Comparison of ENCODE assay signal across 1 cellular context in genomic region chr19:42219812-42220750, GRCh38.
A peak's percentile ranks its signal among the peaks of the same experiment; 100 is the strongest.
TF ChIP-seq lines count a peak whose summit lies in the region.

A gene with protein sequence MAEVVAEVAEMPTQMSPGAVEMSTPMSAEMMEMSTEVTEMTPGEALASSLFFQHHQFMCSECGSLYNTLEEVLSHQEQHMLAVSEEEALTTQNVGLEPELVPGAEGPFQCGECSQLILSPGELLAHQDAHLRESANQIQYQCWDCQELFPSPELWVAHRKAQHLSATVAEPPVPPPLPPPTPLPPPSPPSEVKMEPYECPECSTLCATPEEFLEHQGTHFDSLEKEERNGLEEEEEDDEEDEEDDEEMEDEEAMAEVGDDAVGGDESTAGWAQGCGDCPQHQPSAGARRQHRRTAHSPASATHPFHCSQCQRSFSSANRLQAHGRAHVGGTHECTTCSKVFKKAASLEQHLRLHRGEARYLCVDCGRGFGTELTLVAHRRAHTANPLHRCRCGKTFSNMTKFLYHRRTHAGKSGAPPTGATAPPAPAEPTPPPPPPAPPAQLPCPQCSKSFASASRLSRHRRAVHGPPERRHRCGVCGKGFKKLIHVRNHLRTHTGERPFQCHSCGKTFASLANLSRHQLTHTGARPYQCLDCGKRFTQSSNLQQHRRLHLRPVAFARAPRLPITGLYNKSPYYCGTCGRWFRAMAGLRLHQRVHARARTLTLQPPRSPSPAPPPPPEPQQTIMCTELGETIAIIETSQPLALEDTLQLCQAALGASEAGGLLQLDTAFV (plus strand): TSS chr19:42220312. CDS start chr19:42224404, 4,092 bp downstream.

TF ChIP-seq in HepG2, 621 proteins besides CTCF, POLR2A, EP300 and RAD21 (continued from another document and continues in another):
- TF ChIP-seq, protein P1, sequence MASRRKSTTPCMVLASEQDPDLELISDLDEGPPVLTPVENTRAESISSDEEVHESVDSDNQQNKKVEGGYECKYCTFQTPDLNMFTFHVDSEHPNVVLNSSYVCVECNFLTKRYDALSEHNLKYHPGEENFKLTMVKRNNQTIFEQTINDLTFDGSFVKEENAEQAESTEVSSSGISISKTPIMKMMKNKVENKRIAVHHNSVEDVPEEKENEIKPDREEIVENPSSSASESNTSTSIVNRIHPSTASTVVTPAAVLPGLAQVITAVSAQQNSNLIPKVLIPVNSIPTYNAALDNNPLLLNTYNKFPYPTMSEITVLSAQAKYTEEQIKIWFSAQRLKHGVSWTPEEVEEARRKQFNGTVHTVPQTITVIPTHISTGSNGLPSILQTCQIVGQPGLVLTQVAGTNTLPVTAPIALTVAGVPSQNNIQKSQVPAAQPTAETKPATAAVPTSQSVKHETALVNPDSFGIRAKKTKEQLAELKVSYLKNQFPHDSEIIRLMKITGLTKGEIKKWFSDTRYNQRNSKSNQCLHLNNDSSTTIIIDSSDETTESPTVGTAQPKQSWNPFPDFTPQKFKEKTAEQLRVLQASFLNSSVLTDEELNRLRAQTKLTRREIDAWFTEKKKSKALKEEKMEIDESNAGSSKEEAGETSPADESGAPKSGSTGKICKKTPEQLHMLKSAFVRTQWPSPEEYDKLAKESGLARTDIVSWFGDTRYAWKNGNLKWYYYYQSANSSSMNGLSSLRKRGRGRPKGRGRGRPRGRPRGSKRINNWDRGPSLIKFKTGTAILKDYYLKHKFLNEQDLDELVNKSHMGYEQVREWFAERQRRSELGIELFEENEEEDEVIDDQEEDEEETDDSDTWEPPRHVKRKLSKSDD (CRISPR knock-in tag; IDR thresholded peaks at IDR 0.05; ENCODE audit: low read depth), result no peak
- TF ChIP-seq ZNF343 (CRISPR knock-in tag; IDR thresholded peaks at IDR 0.05) (no peak), TFDP2 (CRISPR knock-in tag; IDR thresholded peaks at IDR 0.05) (peak; percentile 38; the same call in 1 of the 2 replicates), ZBTB40 (IDR thresholded peaks at IDR 0.05) (no peak), ZBTB40 (CRISPR knock-in tag; IDR thresholded peaks at IDR 0.05) (no peak), CC2D1A (CRISPR knock-in tag; IDR thresholded peaks at IDR 0.05) (no peak), ZFX (CRISPR knock-in tag; IDR thresholded peaks at IDR 0.05; ENCODE audit: low read depth) (peak; percentile 85), SMAD1 (CRISPR knock-in tag; IDR thresholded peaks at IDR 0.05; ENCODE audit: borderline replicate concordance, low read depth) (peak; percentile 62; the same call in 1 of the 2 replicates), CREB1 (IDR thresholded peaks at IDR 0.05) (peak; percentile 74), CREB1 (CRISPR knock-in tag; IDR thresholded peaks at IDR 0.05) (peak; percentile 79), MXD4 (CRISPR knock-in tag; IDR thresholded peaks at IDR 0.05) (peak; percentile 89), CBX5 (CRISPR knock-in tag; IDR thresholded peaks at IDR 0.05; ENCODE audit: borderline replicate concordance) (peak; percentile 69; the same call in 1 of the 2 replicates), ZNF460 (CRISPR knock-in tag; IDR thresholded peaks at IDR 0.05; ENCODE audit: borderline replicate concordance) (no peak; the same call in 1 of the 2 replicates), KLF12 (CRISPR knock-in tag; IDR thresholded peaks at IDR 0.05; ENCODE audit: borderline replicate concordance) (no peak; the same call in 1 of the 2 replicates), FOXM1 (CRISPR knock-in tag; IDR thresholded peaks at IDR 0.05) (no peak), PHF8 (CRISPR knock-in tag; IDR thresholded peaks at IDR 0.05) (peak; percentile 89), POLR2G (IDR thresholded peaks at IDR 0.05; ENCODE audit: low read depth, low read length) (peak; percentile 94), ZSCAN20 (CRISPR knock-in tag; IDR thresholded peaks at IDR 0.05; ENCODE audit: borderline replicate concordance) (no peak), ZNF136 (CRISPR knock-in tag; IDR thresholded peaks at IDR 0.05; ENCODE audit: low read depth) (0 out of 2 replicates have a peak, but pooled peaks have one; percentile 33), ZNF670 (CRISPR knock-in tag; IDR thresholded peaks at IDR 0.05; ENCODE audit: borderline replicate concordance) (0 out of 2 replicates have a peak, but pooled peaks have one; percentile 64)
- TF ChIP-seq, protein P2, sequence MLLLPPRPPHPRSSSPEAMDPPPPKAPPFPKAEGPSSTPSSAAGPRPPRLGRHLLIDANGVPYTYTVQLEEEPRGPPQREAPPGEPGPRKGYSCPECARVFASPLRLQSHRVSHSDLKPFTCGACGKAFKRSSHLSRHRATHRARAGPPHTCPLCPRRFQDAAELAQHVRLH (CRISPR knock-in tag; IDR thresholded peaks at IDR 0.05; ENCODE audit: borderline replicate concordance, low read depth), result peak; percentile 57; the same call in 1 of the 2 replicates
- TF ChIP-seq, protein P3, sequence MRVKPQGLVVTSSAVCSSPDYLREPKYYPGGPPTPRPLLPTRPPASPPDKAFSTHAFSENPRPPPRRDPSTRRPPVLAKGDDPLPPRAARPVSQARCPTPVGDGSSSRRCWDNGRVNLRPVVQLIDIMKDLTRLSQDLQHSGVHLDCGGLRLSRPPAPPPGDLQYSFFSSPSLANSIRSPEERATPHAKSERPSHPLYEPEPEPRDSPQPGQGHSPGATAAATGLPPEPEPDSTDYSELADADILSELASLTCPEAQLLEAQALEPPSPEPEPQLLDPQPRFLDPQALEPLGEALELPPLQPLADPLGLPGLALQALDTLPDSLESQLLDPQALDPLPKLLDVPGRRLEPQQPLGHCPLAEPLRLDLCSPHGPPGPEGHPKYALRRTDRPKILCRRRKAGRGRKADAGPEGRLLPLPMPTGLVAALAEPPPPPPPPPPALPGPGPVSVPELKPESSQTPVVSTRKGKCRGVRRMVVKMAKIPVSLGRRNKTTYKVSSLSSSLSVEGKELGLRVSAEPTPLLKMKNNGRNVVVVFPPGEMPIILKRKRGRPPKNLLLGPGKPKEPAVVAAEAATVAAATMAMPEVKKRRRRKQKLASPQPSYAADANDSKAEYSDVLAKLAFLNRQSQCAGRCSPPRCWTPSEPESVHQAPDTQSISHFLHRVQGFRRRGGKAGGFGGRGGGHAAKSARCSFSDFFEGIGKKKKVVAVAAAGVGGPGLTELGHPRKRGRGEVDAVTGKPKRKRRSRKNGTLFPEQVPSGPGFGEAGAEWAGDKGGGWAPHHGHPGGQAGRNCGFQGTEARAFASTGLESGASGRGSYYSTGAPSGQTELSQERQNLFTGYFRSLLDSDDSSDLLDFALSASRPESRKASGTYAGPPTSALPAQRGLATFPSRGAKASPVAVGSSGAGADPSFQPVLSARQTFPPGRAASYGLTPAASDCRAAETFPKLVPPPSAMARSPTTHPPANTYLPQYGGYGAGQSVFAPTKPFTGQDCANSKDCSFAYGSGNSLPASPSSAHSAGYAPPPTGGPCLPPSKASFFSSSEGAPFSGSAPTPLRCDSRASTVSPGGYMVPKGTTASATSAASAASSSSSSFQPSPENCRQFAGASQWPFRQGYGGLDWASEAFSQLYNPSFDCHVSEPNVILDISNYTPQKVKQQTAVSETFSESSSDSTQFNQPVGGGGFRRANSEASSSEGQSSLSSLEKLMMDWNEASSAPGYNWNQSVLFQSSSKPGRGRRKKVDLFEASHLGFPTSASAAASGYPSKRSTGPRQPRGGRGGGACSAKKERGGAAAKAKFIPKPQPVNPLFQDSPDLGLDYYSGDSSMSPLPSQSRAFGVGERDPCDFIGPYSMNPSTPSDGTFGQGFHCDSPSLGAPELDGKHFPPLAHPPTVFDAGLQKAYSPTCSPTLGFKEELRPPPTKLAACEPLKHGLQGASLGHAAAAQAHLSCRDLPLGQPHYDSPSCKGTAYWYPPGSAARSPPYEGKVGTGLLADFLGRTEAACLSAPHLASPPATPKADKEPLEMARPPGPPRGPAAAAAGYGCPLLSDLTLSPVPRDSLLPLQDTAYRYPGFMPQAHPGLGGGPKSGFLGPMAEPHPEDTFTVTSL (CRISPR knock-in tag; IDR thresholded peaks at IDR 0.05; ENCODE audit: borderline replicate concordance), result peak; percentile 39; the same call in 1 of the 2 replicates
- TF ChIP-seq, protein P4, sequence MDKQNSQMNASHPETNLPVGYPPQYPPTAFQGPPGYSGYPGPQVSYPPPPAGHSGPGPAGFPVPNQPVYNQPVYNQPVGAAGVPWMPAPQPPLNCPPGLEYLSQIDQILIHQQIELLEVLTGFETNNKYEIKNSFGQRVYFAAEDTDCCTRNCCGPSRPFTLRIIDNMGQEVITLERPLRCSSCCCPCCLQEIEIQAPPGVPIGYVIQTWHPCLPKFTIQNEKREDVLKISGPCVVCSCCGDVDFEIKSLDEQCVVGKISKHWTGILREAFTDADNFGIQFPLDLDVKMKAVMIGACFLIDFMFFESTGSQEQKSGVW (CRISPR knock-in tag; IDR thresholded peaks at IDR 0.05; ENCODE audit: borderline replicate concordance), result no peak
- TF ChIP-seq, protein P5, sequence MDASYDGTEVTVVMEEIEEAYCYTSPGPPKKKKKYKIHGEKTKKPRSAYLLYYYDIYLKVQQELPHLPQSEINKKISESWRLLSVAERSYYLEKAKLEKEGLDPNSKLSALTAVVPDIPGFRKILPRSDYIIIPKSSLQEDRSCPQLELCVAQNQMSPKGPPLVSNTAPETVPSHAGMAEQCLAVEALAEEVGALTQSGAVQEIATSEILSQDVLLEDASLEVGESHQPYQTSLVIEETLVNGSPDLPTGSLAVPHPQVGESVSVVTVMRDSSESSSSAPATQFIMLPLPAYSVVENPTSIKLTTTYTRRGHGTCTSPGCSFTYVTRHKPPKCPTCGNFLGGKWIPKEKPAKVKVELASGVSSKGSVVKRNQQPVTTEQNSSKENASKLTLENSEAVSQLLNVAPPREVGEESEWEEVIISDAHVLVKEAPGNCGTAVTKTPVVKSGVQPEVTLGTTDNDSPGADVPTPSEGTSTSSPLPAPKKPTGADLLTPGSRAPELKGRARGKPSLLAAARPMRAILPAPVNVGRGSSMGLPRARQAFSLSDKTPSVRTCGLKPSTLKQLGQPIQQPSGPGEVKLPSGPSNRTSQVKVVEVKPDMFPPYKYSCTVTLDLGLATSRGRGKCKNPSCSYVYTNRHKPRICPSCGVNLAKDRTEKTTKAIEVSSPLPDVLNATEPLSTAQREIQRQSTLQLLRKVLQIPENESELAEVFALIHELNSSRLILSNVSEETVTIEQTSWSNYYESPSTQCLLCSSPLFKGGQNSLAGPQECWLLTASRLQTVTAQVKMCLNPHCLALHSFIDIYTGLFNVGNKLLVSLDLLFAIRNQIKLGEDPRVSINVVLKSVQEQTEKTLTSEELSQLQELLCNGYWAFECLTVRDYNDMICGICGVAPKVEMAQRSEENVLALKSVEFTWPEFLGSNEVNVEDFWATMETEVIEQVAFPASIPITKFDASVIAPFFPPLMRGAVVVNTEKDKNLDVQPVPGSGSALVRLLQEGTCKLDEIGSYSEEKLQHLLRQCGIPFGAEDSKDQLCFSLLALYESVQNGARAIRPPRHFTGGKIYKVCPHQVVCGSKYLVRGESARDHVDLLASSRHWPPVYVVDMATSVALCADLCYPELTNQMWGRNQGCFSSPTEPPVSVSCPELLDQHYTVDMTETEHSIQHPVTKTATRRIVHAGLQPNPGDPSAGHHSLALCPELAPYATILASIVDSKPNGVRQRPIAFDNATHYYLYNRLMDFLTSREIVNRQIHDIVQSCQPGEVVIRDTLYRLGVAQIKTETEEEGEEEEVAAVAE (CRISPR knock-in tag; IDR thresholded peaks at IDR 0.05; ENCODE audit: borderline replicate concordance), result peak; percentile 100
